Comparison of ENCODE assay signal across 1 cellular context in genomic region chr2:108459441-108459840, GRCh38.
TF ChIP-seq lines count a peak whose summit lies in the region.

No MANE protein-coding gene starts in this region.

TF ChIP-seq in GM23338, 12 proteins besides CTCF, POLR2A, EP300 and RAD21 (continued from another document):
- TF ChIP-seq ZNF462 (CRISPR knock-in tag; IDR thresholded peaks at IDR 0.05) (no peak), ZNF114 (CRISPR knock-in tag; IDR thresholded peaks at IDR 0.05) (no peak), REST (IDR thresholded peaks at IDR 0.05; ENCODE audit: unreplicated experiment) (no peak), ZNF331 (CRISPR knock-in tag; IDR thresholded peaks at IDR 0.05; ENCODE audit: low read depth) (no peak), STAT1 (IDR thresholded peaks at IDR 0.05; ENCODE audit: unreplicated experiment) (no peak), CREB1 (CRISPR knock-in tag; IDR thresholded peaks at IDR 0.05; ENCODE audit: low read depth) (no peak), ETS1 (IDR thresholded peaks at IDR 0.05) (no peak)
